In genomic region chr6:8814440-8815000, GRCh38 we compare ENCODE assay signal across 21 cellular contexts.
A peak's percentile ranks its signal among the peaks of the same experiment; 100 is the strongest.
DNase-seq lines count a peak whose midpoint lies in the region; ATAC-seq, FAIRE-seq and TF ChIP-seq lines count a peak whose summit lies in the region.
"Had no signal": no experiment of that assay in that cellular context is flagged by ENCODE, and none has a peak within 500 bp of the region (broad histone marks: within the 10 kb centered on the region; RNA-seq: fewer than 3 reads in every experiment).

No MANE protein-coding gene starts in this region.

- no peak overlapping the region for H3K27ac ChIP-seq in K562 (ENCODE audit: extremely low read depth, low read depth, low read length)
- no peak overlapping the region for H3K27ac ChIP-seq in neural progenitor cell
- H3K27ac ChIP-seq: KMS-11, SK-N-MC had no signal

- no peak for TF ChIP-seq POLR2A in K562 (conservative IDR thresholded peaks at IDR 0.05)

- TF ChIP-seq CTCF in K562 (IDR thresholded peaks at IDR 0.05 in 2 of 3, conservative IDR thresholded peaks at IDR 0.05 in 1 of 3; ENCODE audit: insufficient read depth in 2 of 3, low read depth in 1 of 3, low read length in 3 of 3) (no peak), neural progenitor cell (IDR thresholded peaks at IDR 0.05) (no peak)

- CTCF ChIA-PET in K562 (lab: Yijun Ruan, JAX; ENCODE audit: low intra/inter-chr PET ratio), result no interaction called here

- TF ChIP-seq EP300 in K562 (IDR thresholded peaks at IDR 0.05; ENCODE audit: low read length), result no peak

- no peak overlapping the region for H3K4me3 ChIP-seq in K562
- H3K4me3 ChIP-seq in neural progenitor cell, result no peak overlapping the region
- H3K4me3 ChIP-seq: HAP-1, SK-N-MC had no signal

- in situ Hi-C loops in K562 (cut with MboI), result no loop called here

- H3K9me3 Mint-ChIP-seq in neural progenitor cell, result no peaks in the 10 kb centered on the region

- H3K27me3 ChIP-seq in K562 (ENCODE audit: control insufficient read depth in 2 of 2, insufficient read depth in 2 of 2, low read length in 2 of 2) (no peaks in the 10 kb centered on the region), neural progenitor cell (no peaks in the 10 kb centered on the region)
- H3K27me3 ChIP-seq: BE2C had no signal

- H3K36me3 ChIP-seq in K562 (ENCODE audit: control insufficient read depth, insufficient read depth, low read length) (no peaks in the 10 kb centered on the region), neural progenitor cell (no peaks in the 10 kb centered on the region)
- H3K36me3 ChIP-seq: BE2C, HAP-1 had no signal

- 0% methylated on average over 1 of the region's 1 CpG for WGBS in K562 (ENCODE audit: insufficient coverage, low coverage, missing lambda C conversion rate)

- POLR2A ChIA-PET in K562 (lab: Yijun Ruan, JAX), result no interaction called here

- H3K9me3 ChIP-seq in K562 (replicated peaks; ENCODE audit: control insufficient read depth, insufficient read depth, low read depth, low read length) (no peaks in the 10 kb centered on the region; the same call in 1 of the 2 replicates), neural progenitor cell (ENCODE audit: low read depth) (no peaks in the 10 kb centered on the region)
- H3K9me3 ChIP-seq: BE2C, HAP-1 had no signal

- no peak overlapping the region for H3K27ac Mint-ChIP-seq in neural progenitor cell

- TF ChIP-seq RAD21 in K562 (CRISPR knock-in tag; conservative IDR thresholded peaks at IDR 0.05 in 1 of 2, IDR thresholded peaks at IDR 0.05 in 1 of 2), result no peak

- H3K4me1 ChIP-seq in K562 (replicated peaks in 1 of 2; ENCODE audit: control insufficient read depth in 2 of 2, insufficient read depth in 2 of 2, low read length in 2 of 2) (no peaks in the 10 kb centered on the region), neural progenitor cell (no peaks in the 10 kb centered on the region)
- H3K4me1 ChIP-seq: BE2C, HAP-1 had no signal

- intact Hi-C loops in K562 (cut with micrococcal nuclease), result no loop called here

- BruUV-seq in K562 (replicated peaks; lab: Mats Ljungman, UMichigan), result no TSS peak

- peaks cover 3% of the 10 kb centered on the region for H3K4me1 Mint-ChIP-seq in neural progenitor cell

- H3K4me3 Mint-ChIP-seq in neural progenitor cell, result no peak overlapping the region

- H2AFZ ChIP-seq in K562 (ENCODE audit: low read depth, low read length) (no peak overlapping the region), neural progenitor cell (replicated peaks) (peak overlapping the region; percentile 63)

- H3F3A ChIP-seq in neural progenitor cell (ENCODE audit: low read depth), result no peaks in the 10 kb centered on the region

- peaks cover 3% of the 10 kb centered on the region for H3K27me3 Mint-ChIP-seq in neural progenitor cell (ENCODE audit: insufficient read depth, low read depth)

- H3K79me2 ChIP-seq in K562 (ENCODE audit: control insufficient read depth, insufficient read depth, low read length) (no peaks in the 10 kb centered on the region), neural progenitor cell (ENCODE audit: low read depth) (no peaks in the 10 kb centered on the region)

- no peak overlapping the region for H3K9ac ChIP-seq in K562 (ENCODE audit: insufficient read depth in 1 of 2, low read depth in 2 of 2, low read length in 2 of 2)
- no peak overlapping the region for H3K9ac ChIP-seq in neural progenitor cell
- H3K9ac ChIP-seq: KMS-11 had no signal

- H4K20me1 ChIP-seq in K562 (replicated peaks; ENCODE audit: control insufficient read depth, insufficient read depth, low read length) (no peaks in the 10 kb centered on the region), neural progenitor cell (ENCODE audit: low read depth) (no peaks in the 10 kb centered on the region)

- H3K9me1 ChIP-seq in K562 (ENCODE audit: control insufficient read depth, insufficient read depth, low read length), result no peaks in the 10 kb centered on the region

- H3K36me3 Mint-ChIP-seq in neural progenitor cell, result no peaks in the 10 kb centered on the region

- no peak for FAIRE-seq in K562 (lab: Jason Lieb, UNC)
- FAIRE-seq: A204.1, G401.6, GM18507 had no signal

- peak; percentile 66 for DNase-seq in COLO829 (ENCODE audit: low spot score)
- peak; percentile 37 for DNase-seq in NAMALWA (ENCODE audit: low spot score)
- no peak for DNase-seq in K562 (ENCODE audit: extremely low read depth in 1 of 4, low spot score in 3 of 4)
- no peak for DNase-seq in neural progenitor cell (ENCODE audit: low spot score)
- no peak for DNase-seq in NCI-H345 treated with DMSO at 0.1 percent for 48 hours (lab: John Stamatoyannopoulos, UW; ENCODE audit: unreplicated experiment)
- DNase-seq in GOT3 (lab: John Stamatoyannopoulos, UW), result no peak
- no peak for DNase-seq in activated CD4-positive, alpha-beta T cell treated with anti-CD3 and anti-CD28 coated beads, Interleukin-2, amount 50 U/mL, for 4 hours
- DNase-seq: BE2C, DMS 273 treated with DMSO at 0.1 percent for 48 hours, NCI-H1694 treated with DMSO at 0.1 percent for 48 hours, NCI-H446 treated with DMSO at 0.1 percent for 48 hours, NCI-H526 treated with DMSO at 0.1 percent for 48 hours, Right ventricle myocardium superior, SW 1271 had no signal

- ATAC-seq in K562 (no peak), GM21825 (IDR thresholded peaks at IDR 0.05; ENCODE audit: unreplicated experiment) (no peak)

- H3K4me2 ChIP-seq in K562 (ENCODE audit: insufficient read depth, low read length), result no peak overlapping the region
- no peak overlapping the region for H3K4me2 ChIP-seq in neural progenitor cell
- H3K4me2 ChIP-seq: KMS-11 had no signal

TF ChIP-seq in K562, 482 proteins besides CTCF, POLR2A, EP300 and RAD21:
- TF ChIP-seq HBP1 (CRISPR knock-in tag; IDR thresholded peaks at IDR 0.05) (no peak), ZBTB17 (CRISPR knock-in tag; IDR thresholded peaks at IDR 0.05) (no peak), RB1 (IDR thresholded peaks at IDR 0.05; ENCODE audit: low read depth) (no peak), ZFP36 (IDR thresholded peaks at IDR 0.05; ENCODE audit: low read depth, low read length, partially characterized antibody) (no peak), TFE3 (CRISPR knock-in tag; IDR thresholded peaks at IDR 0.05) (peak; percentile 91), POU5F1 (IDR thresholded peaks at IDR 0.05; ENCODE audit: borderline replicate concordance, low read depth, low read length, partially characterized antibody) (no peak), IRF2 (CRISPR knock-in tag; IDR thresholded peaks at IDR 0.05) (no peak), CBFA2T2 (conservative IDR thresholded peaks at IDR 0.05) (0 out of 2 replicates have a peak, but pooled peaks have one; percentile 9), POLR2H (tag; IDR thresholded peaks at IDR 0.05; ENCODE audit: low read depth) (no peak), ETV6 (IDR thresholded peaks at IDR 0.05; ENCODE audit: borderline replicate concordance in 1 of 2, low read depth in 2 of 2, low read length in 1 of 2) (no peak), ETV6 (CRISPR knock-in tag; IDR thresholded peaks at IDR 0.05; ENCODE audit: borderline replicate concordance) (no peak), SMAD3 (CRISPR knock-in tag; conservative IDR thresholded peaks at IDR 0.05) (no peak), ZNF436 (CRISPR knock-in tag; IDR thresholded peaks at IDR 0.05) (no peak), SMAD1 (IDR thresholded peaks at IDR 0.05; ENCODE audit: low read depth, low read length, partially characterized antibody) (no peak), LARP7 (IDR thresholded peaks at IDR 0.05) (no peak), TCF7L2 (IDR thresholded peaks at IDR 0.05; ENCODE audit: low read depth, low read length) (no peak)

Comparison
In these comparisons a context has a peak if more than half of its experiments do, and no peak if none do; other contexts are left out.
1. DNase-seq: peak in COLO829 (single experiment) and NAMALWA (single experiment); none in K562 (0 of 4), neural progenitor cell (single experiment), NCI-H345 treated with DMSO at 0.1 percent for 48 hours (single experiment), GOT3 (single experiment) and activated CD4-positive, alpha-beta T cell treated with anti-CD3 and anti-CD28 coated beads, Interleukin-2, amount 50 U/mL, for 4 hours (0 of 2).